ENCODE assay signal across 29 cellular contexts in the genomic region with DNA sequence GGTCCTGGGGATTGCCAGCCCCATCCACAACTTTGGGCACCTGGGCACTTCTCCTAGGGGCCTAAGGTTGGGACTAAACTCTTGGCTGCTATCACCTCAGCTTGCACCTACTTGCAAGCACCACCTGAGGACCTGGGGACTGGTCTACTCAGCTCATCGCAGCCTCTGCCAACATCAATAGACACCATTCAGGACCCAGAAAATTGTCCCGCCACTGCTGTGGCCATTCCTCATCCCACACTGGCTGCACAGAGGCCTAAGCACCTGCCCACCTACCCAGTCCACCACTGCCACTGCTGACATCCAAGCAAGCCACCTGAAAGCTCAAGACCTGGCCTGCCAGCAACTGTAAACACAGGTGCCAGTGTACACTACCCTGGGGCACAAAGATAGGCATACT.
"Had no signal": no experiment of that assay in that cellular context is flagged by ENCODE, and none has a peak within 500 bp of the region (broad histone marks: within the 10 kb centered on the region; RNA-seq: fewer than 3 reads in every experiment).

No MANE protein-coding gene starts in this region.

- H3K4me3 ChIP-seq: stomach, suprapubic skin, testis, thoracic aorta, thyroid gland, tibial artery, tibial nerve, transverse colon, upper lobe of left lung, upper lobe of right lung, uterus, vagina had no signal

- DNase-seq: stimulated activated CD4-positive, alpha-beta T cell treated with anti-CD3 and anti-CD28 coated beads, Interleukin-2, amount 100 ng/mL, for 48 hours; stimulated activated CD4-positive, alpha-beta T cell treated with anti-CD3 and anti-CD28 coated beads, Interleukin-4, amount 100 ng/mL, for 1 hour; stimulated activated CD4-positive, alpha-beta T cell treated with anti-CD3 and anti-CD28 coated beads, Interleukin-4, amount 100 ng/mL, for 24 hours; stimulated activated CD4-positive, alpha-beta T cell treated with anti-CD3 and anti-CD28 coated beads, Interleukin-4, amount 100 ng/mL, for 4 hours; stimulated activated CD8-positive, alpha-beta memory T cell treated with anti-CD3 and anti-CD28 coated beads, Interleukin-4, amount 100 ng/mL, for 48 hours; stimulated activated naive B cell treated with anti-CD40 and anti-IgM and Interleukin-4, amounts not matched to agents 10 μg/mL and 1 μg/mL and 100 μg/mL, for 72 hours; stimulated activated naive CD4-positive, alpha-beta T cell; stimulated activated naive CD4-positive, alpha-beta T cell treated with Interleukin-2 at 50 U/mL for 16 hours; stimulated activated naive CD8-positive, alpha-beta T cell treated with anti-CD3 and anti-CD28 coated beads, Interleukin-15, amount 100 ng/mL, for 72 hours; stimulated activated naive CD8-positive, alpha-beta T cell treated with anti-CD3 and anti-CD28 coated beads, Interleukin-15, Interleukin-2, amounts not matched to agents 100 U/mL and 50 U/mL, for 24 hours; stomach; substantia nigra; testis; thyroid gland; tibial artery; transverse colon; trophoblast cell; upper lobe of right lung; uterus had no signal

- H3K9me3 ChIP-seq: testis, thoracic aorta, thyroid gland, tibial artery, transverse colon, upper lobe of right lung, uterus, vagina had no signal

- H3K36me3 Mint-ChIP-seq: stimulated activated effector memory CD8-positive, alpha-beta T cell treated with anti-CD3 and anti-CD28 coated beads, Interleukin-12 subunit alpha, Interleukin-12 subunit beta, amount 100 ng/mL, for 72 hours; stimulated activated memory B cell treated with anti-CD40 and anti-IgM and Interleukin-4, amounts not matched to agents 10 μg/mL and 1 μg/mL and 100 μg/mL, for 72 hours; type B pancreatic cell had no signal

- H3K27ac ChIP-seq: stomach, suprapubic skin, testis, thoracic aorta, thyroid gland, tibial artery, tibial nerve, transverse colon, upper lobe of left lung, upper lobe of right lung, uterus, vagina had no signal

- H3K4me1 ChIP-seq: stomach, suprapubic skin, testis, thyroid gland, tibial artery, tibial nerve, transverse colon, upper lobe of left lung, upper lobe of right lung, uterus, vagina had no signal

- FAIRE-seq: urothelium cell line had no signal

- ATAC-seq: stimulated activated effector memory CD8-positive, alpha-beta T cell treated with anti-CD3 and anti-CD28 coated beads, Interleukin-12 subunit alpha, Interleukin-12 subunit beta, amount 100 ng/mL, for 72 hours; stimulated activated memory B cell treated with anti-CD40 and anti-IgM and Interleukin-4, amounts not matched to agents 10 μg/mL and 1 μg/mL and 100 μg/mL, for 72 hours; stimulated activated naive B cell treated with anti-CD40 and anti-IgM and Interleukin-4, amounts not matched to agents 10 μg/mL and 1 μg/mL and 100 μg/mL, for 72 hours; stimulated activated naive CD8-positive, alpha-beta T cell treated with anti-CD3 and anti-CD28 coated beads, Interleukin-15, amount 100 ng/mL, for 72 hours; stimulated activated naive CD8-positive, alpha-beta T cell treated with anti-CD3 and anti-CD28 coated beads, Interleukin-15, Interleukin-2, amounts not matched to agents 100 U/mL and 50 U/mL, for 24 hours; upper lobe of right lung had no signal

- H3K4me3 Mint-ChIP-seq: stimulated activated effector memory CD8-positive, alpha-beta T cell treated with anti-CD3 and anti-CD28 coated beads, Interleukin-12 subunit alpha, Interleukin-12 subunit beta, amount 100 ng/mL, for 72 hours; stimulated activated memory B cell treated with anti-CD40 and anti-IgM and Interleukin-4, amounts not matched to agents 10 μg/mL and 1 μg/mL and 100 μg/mL, for 72 hours; stimulated activated naive B cell treated with anti-CD40 and anti-IgM and Interleukin-4, amounts not matched to agents 10 μg/mL and 1 μg/mL and 100 μg/mL, for 72 hours; stimulated activated naive CD8-positive, alpha-beta T cell treated with anti-CD3 and anti-CD28 coated beads, Interleukin-15, amount 100 ng/mL, for 72 hours; stimulated activated naive CD8-positive, alpha-beta T cell treated with anti-CD3 and anti-CD28 coated beads, Interleukin-15, Interleukin-2, amounts not matched to agents 100 ng/mL and 50 ng/mL, for 24 hours; type B pancreatic cell had no signal

- H3K36me3 ChIP-seq: stomach, suprapubic skin, thoracic aorta, thyroid gland, tibial artery, tibial nerve, transverse colon, upper lobe of left lung, upper lobe of right lung, uterus, vagina had no signal

- H3K4me1 Mint-ChIP-seq: stimulated activated effector memory CD8-positive, alpha-beta T cell treated with anti-CD3 and anti-CD28 coated beads, Interleukin-12 subunit alpha, Interleukin-12 subunit beta, amount 100 ng/mL, for 72 hours; stimulated activated memory B cell treated with anti-CD40 and anti-IgM and Interleukin-4, amounts not matched to agents 10 μg/mL and 1 μg/mL and 100 μg/mL, for 72 hours; stimulated activated naive B cell treated with anti-CD40 and anti-IgM and Interleukin-4, amounts not matched to agents 10 μg/mL and 1 μg/mL and 100 μg/mL, for 72 hours; stimulated activated naive CD8-positive, alpha-beta T cell treated with anti-CD3 and anti-CD28 coated beads, Interleukin-15, amount 100 ng/mL, for 72 hours had no signal

- H3K27me3 ChIP-seq: stomach, suprapubic skin, testis, thyroid gland, tibial artery, tibial nerve, transverse colon, upper lobe of left lung, upper lobe of right lung, uterus, vagina had no signal

- H3K27ac Mint-ChIP-seq: stimulated activated effector memory CD8-positive, alpha-beta T cell treated with anti-CD3 and anti-CD28 coated beads, Interleukin-12 subunit alpha, Interleukin-12 subunit beta, amount 100 ng/mL, for 72 hours; stimulated activated memory B cell treated with anti-CD40 and anti-IgM and Interleukin-4, amounts not matched to agents 10 μg/mL and 1 μg/mL and 100 μg/mL, for 72 hours; stimulated activated naive B cell treated with anti-CD40 and anti-IgM and Interleukin-4, amounts not matched to agents 10 μg/mL and 1 μg/mL and 100 μg/mL, for 72 hours; stimulated activated naive CD8-positive, alpha-beta T cell treated with anti-CD3 and anti-CD28 coated beads, Interleukin-15, amount 100 ng/mL, for 72 hours; stimulated activated naive CD8-positive, alpha-beta T cell treated with anti-CD3 and anti-CD28 coated beads, Interleukin-15, Interleukin-2, amounts not matched to agents 100 ng/mL and 50 ng/mL, for 24 hours; type B pancreatic cell had no signal
